In genomic region chr11:107598225-107599139, GRCh38 we compare ENCODE assay signal across 8 cellular contexts. TPM values are rescaled to one million over a fixed set of nuclear protein-coding genes. Genes with fewer than 3 reads are reported as not detected.
A peak's percentile ranks its signal among the peaks of the same experiment; 100 is the strongest.
DNase-seq lines count a peak whose midpoint lies in the region; ATAC-seq, FAIRE-seq and TF ChIP-seq lines count a peak whose summit lies in the region.

No MANE protein-coding gene starts in this region.

- in situ Hi-C loops in K562 (cut with MboI): no loop called here

- no peaks in the 10 kb centered on the region for H3K9me3 ChIP-seq in K562 (replicated peaks; ENCODE audit: control insufficient read depth, insufficient read depth, low read depth, low read length)
- no peaks in the 10 kb centered on the region for H3K9me3 ChIP-seq in parathyroid adenoma (ENCODE audit: control insufficient read depth, low read length)

- H3K4me1 ChIP-seq in K562 (replicated peaks in 1 of 2; ENCODE audit: control insufficient read depth in 2 of 2, insufficient read depth in 2 of 2, low read length in 2 of 2) (no peaks in the 10 kb centered on the region), parathyroid adenoma (no peaks in the 10 kb centered on the region)

- no TSS peak for BruUV-seq in K562 (replicated peaks; lab: Mats Ljungman, UMichigan)

- peak; percentile 34 to 47 (median 44); a peak in 5 of 6 replicates for TF ChIP-seq CTCF in K562 (IDR thresholded peaks at IDR 0.05 in 2 of 3, conservative IDR thresholded peaks at IDR 0.05 in 1 of 3; ENCODE audit: insufficient read depth in 2 of 3, low read depth in 1 of 3, low read length in 3 of 3)
- peak; percentile 22 for TF ChIP-seq CTCF in parathyroid adenoma (IDR thresholded peaks at IDR 0.05)

- no peak for TF ChIP-seq RAD21 in K562 (CRISPR knock-in tag; conservative IDR thresholded peaks at IDR 0.05 in 1 of 2, IDR thresholded peaks at IDR 0.05 in 1 of 2)

- H3K4me3 ChIP-seq in K562: no peak overlapping the region
- no peak overlapping the region for H3K4me3 ChIP-seq in parathyroid adenoma (ENCODE audit: low read depth, low read length)

- no peak overlapping the region for H3K4me2 ChIP-seq in K562 (ENCODE audit: insufficient read depth, low read length)
- H3K4me2 ChIP-seq in parathyroid adenoma (ENCODE audit: low read length): no peak overlapping the region

- peak; percentile 75 for FAIRE-seq in GM19239 (lab: Jason Lieb, UNC)
- FAIRE-seq in K562 (lab: Jason Lieb, UNC): no peak

- ATAC-seq in K562: peak; percentile 86

- no peaks in the 10 kb centered on the region for H3K9me1 ChIP-seq in K562 (ENCODE audit: control insufficient read depth, insufficient read depth, low read length)

- no peak for TF ChIP-seq EP300 in K562 (IDR thresholded peaks at IDR 0.05; ENCODE audit: low read length)

- H3K9ac ChIP-seq in K562 (ENCODE audit: insufficient read depth in 1 of 2, low read depth in 2 of 2, low read length in 2 of 2): no peak overlapping the region
- no peak overlapping the region for H3K9ac ChIP-seq in parathyroid adenoma

- intact Hi-C loops in K562 (cut with micrococcal nuclease): no loop called here

- no peaks in the 10 kb centered on the region for H4K20me1 ChIP-seq in K562 (replicated peaks; ENCODE audit: control insufficient read depth, insufficient read depth, low read length)

- H3K27me3 ChIP-seq in K562 (ENCODE audit: control insufficient read depth in 2 of 2, insufficient read depth in 2 of 2, low read length in 2 of 2): peaks cover 0 to 3% of the 10 kb centered on the region in 2 experiments; a peak in 2 of 5 replicates
- no peaks in the 10 kb centered on the region for H3K27me3 ChIP-seq in parathyroid adenoma (ENCODE audit: control insufficient read depth, insufficient read depth, low read length)

- CTCF ChIA-PET in K562 (lab: Yijun Ruan, JAX; ENCODE audit: low intra/inter-chr PET ratio): no interaction called here

- peak; percentile 66 for DNase-seq in D341Med (ENCODE audit: low spot score)
- no peak for DNase-seq in GM19239 (ENCODE audit: insufficient read length, low spot score)
- DNase-seq in HK-2 (ENCODE audit: unreplicated experiment): peak; percentile 9
- peak in 1 of 4 experiments; percentile 13 for DNase-seq in K562 (ENCODE audit: extremely low read depth in 1 of 4, low spot score in 3 of 4)
- no peak for DNase-seq in SKM-1 (lab: John Stamatoyannopoulos, UW; ENCODE audit: unreplicated experiment)
- DNase-seq in central memory CD4-positive, alpha-beta T cell: no peak
- DNase-seq in activated T-cell treated with anti-CD3 and anti-CD28 coated beads, Interleukin-2, amount 50 U/mL, for 48 hours: no peak

- no peak for TF ChIP-seq POLR2A in K562 (conservative IDR thresholded peaks at IDR 0.05)

- H3K36me3 ChIP-seq in K562 (ENCODE audit: control insufficient read depth, insufficient read depth, low read length) (no peaks in the 10 kb centered on the region), parathyroid adenoma (ENCODE audit: control insufficient read depth, insufficient read depth, low read length) (no peaks in the 10 kb centered on the region)

- WGBS in K562 (ENCODE audit: insufficient coverage, low coverage, missing lambda C conversion rate): 0% methylated on average over 6 of the region's 6 CpGs

- H3K27ac ChIP-seq in K562 (ENCODE audit: extremely low read depth, low read depth, low read length): no peak overlapping the region
- no peak overlapping the region for H3K27ac ChIP-seq in parathyroid adenoma

- H2AFZ ChIP-seq in K562 (ENCODE audit: low read depth, low read length) (no peak overlapping the region), parathyroid adenoma (no peak overlapping the region)

- POLR2A ChIA-PET in K562 (lab: Yijun Ruan, JAX): interaction anchor here (1.1 kb wide), 1 partner anchor 91 kb away, joined by 3 read pairs; no protein-coding TSS in a partner anchor

- H3K79me2 ChIP-seq in K562 (ENCODE audit: control insufficient read depth, insufficient read depth, low read length) (no peaks in the 10 kb centered on the region), parathyroid adenoma (no peaks in the 10 kb centered on the region)

TF ChIP-seq in K562, 482 proteins besides CTCF, POLR2A, EP300 and RAD21:
- TF ChIP-seq CREB3L1 (IDR thresholded peaks at IDR 0.05; ENCODE audit: borderline replicate concordance, low read depth) (no peak), KDM1A (IDR thresholded peaks at IDR 0.05) (no peak), GATAD2B (IDR thresholded peaks at IDR 0.05; ENCODE audit: borderline replicate concordance) (no peak), SP1 (CRISPR knock-in tag; IDR thresholded peaks at IDR 0.05) (no peak), PREB (CRISPR knock-in tag; IDR thresholded peaks at IDR 0.05) (no peak), MNT (conservative IDR thresholded peaks at IDR 0.05) (no peak)

RNA-seq across cellular contexts. Expression of gene ELMOD1, which starts 7.5 kb away (rescaled TPM):
- total RNA-seq in K562 (2011; cell fraction: chromatin; rRNA removed; ENCODE audit: low replicate concordance): not detected in 2 replicates
- total RNA-seq in K562 (2011; cell fraction: nucleolus; rRNA removed): not detected in 2 replicates
- not detected in 2 replicates for total RNA-seq in K562 (2011; cell fraction: nucleoplasm; rRNA removed)
- total RNA-seq in K562 (2014; rRNA removed) (not detected in 2 replicates), K562 (2014; rRNA removed; fragmentation: Illumina TruSeq; extraction: Trizol) (not detected in 2 replicates), K562 (2015; rRNA removed; fragmentation: Illumina TruSeq; extraction: Trizol) (not detected in 2 replicates), K562 (2021) (not detected in 2 replicates)
- polyA plus RNA-seq in K562 (2011; rRNA removed) (not detected in 2 replicates), K562 (2014; fragmentation: Illumina TruSeq; extraction: Trizol) (not detected in 2 replicates), K562 (2014; fragmentation: Nextera tagmentation; extraction: Ambion mirVana) (not detected), K562 (2014; rRNA removed) (not detected in 2 replicates)
- not detected in 2 replicates for polyA plus RNA-seq in K562 (2011; cell fraction: cytosol; rRNA removed)
- polyA plus RNA-seq in K562 (2011; cell fraction: nucleus; rRNA removed): not detected in 2 replicates
- polyA plus RNA-seq in K562 (2012): not detected in 2 replicates
- not detected in 2 replicates for polyA minus RNA-seq in K562 (2011; rRNA and poly(A)+ RNA removed)
- not detected in 2 replicates for polyA minus RNA-seq in K562 (2011; cell fraction: cytosol; rRNA and poly(A)+ RNA removed)
- not detected in 2 replicates for polyA minus RNA-seq in K562 (2011; cell fraction: nucleus; rRNA and poly(A)+ RNA removed)

RNA-seq across cellular contexts. Expression of gene ALKBH8, which starts 32.9 kb away (rescaled TPM):
- total RNA-seq in K562 (2011; cell fraction: chromatin; rRNA removed; ENCODE audit: low replicate concordance): 8.0 and 17.7 TPM in 2 replicates
- 4.1 and 6.8 TPM in 2 replicates for total RNA-seq in K562 (2011; cell fraction: nucleolus; rRNA removed)
- 7.0 and 7.2 TPM in 2 replicates for total RNA-seq in K562 (2011; cell fraction: nucleoplasm; rRNA removed)
- total RNA-seq in K562 (2014; rRNA removed): 8.2 and 8.4 TPM in 2 replicates
- 14.4 and 17.1 TPM in 2 replicates for total RNA-seq in K562 (2014; rRNA removed; fragmentation: Illumina TruSeq; extraction: Trizol)
- 11.1 and 12.7 TPM in 2 replicates for total RNA-seq in K562 (2015; rRNA removed; fragmentation: Illumina TruSeq; extraction: Trizol)
- total RNA-seq in K562 (2021): 8.3 and 9.5 TPM in 2 replicates
- 5.3 and 9.1 TPM in 2 replicates for polyA plus RNA-seq in K562 (2011; rRNA removed)
- 1.6 and 2.4 TPM in 2 replicates for polyA plus RNA-seq in K562 (2011; cell fraction: cytosol; rRNA removed)
- polyA plus RNA-seq in K562 (2011; cell fraction: nucleus; rRNA removed): 2.1 and 3.7 TPM in 2 replicates
- polyA plus RNA-seq in K562 (2012): 3.4 and 8.7 TPM in 2 replicates
- polyA plus RNA-seq in K562 (2014; fragmentation: Illumina TruSeq; extraction: Trizol): 11.0 and 11.5 TPM in 2 replicates
- polyA plus RNA-seq in K562 (2014; fragmentation: Nextera tagmentation; extraction: Ambion mirVana): 1 to 10 TPM; 4.3 to 7.5 TPM
- polyA plus RNA-seq in K562 (2014; rRNA removed): 7.5 and 8.8 TPM in 2 replicates
- 14.4 and 20.2 TPM in 2 replicates for polyA minus RNA-seq in K562 (2011; rRNA and poly(A)+ RNA removed)
- 5.0 and 6.0 TPM in 2 replicates for polyA minus RNA-seq in K562 (2011; cell fraction: cytosol; rRNA and poly(A)+ RNA removed)
- 7.1 and 10.2 TPM in 2 replicates for polyA minus RNA-seq in K562 (2011; cell fraction: nucleus; rRNA and poly(A)+ RNA removed)

Comparison
In these comparisons a context has a peak if more than half of its experiments do, and no peak if none do; other contexts are left out.
1. DNase-seq: peak in D341Med (single experiment) and HK-2 (single experiment); none in GM19239 (single experiment), SKM-1 (single experiment), central memory CD4-positive, alpha-beta T cell (single experiment) and activated T-cell treated with anti-CD3 and anti-CD28 coated beads, Interleukin-2, amount 50 U/mL, for 48 hours (0 of 2).